13 cellular contexts compared by ENCODE assay signal in genomic region chr11:112318193-112318592, GRCh38. TPM values are rescaled to one million over a fixed set of nuclear protein-coding genes. Genes with fewer than 3 reads are reported as not detected.
DNase-seq lines count a peak whose midpoint lies in the region; ATAC-seq and TF ChIP-seq lines count a peak whose summit lies in the region.
"Had no signal": no experiment of that assay in that cellular context is flagged by ENCODE, and none has a peak within 500 bp of the region (broad histone marks: within the 10 kb centered on the region; RNA-seq: fewer than 3 reads in every experiment).

No MANE protein-coding gene starts in this region.

- H3K9me3 Mint-ChIP-seq in mesothelial cell of epicardium (no peaks in the 10 kb centered on the region), endothelial cell (ENCODE audit: unreplicated experiment) (no peaks in the 10 kb centered on the region)
- no peaks in the 10 kb centered on the region for H3K9me3 Mint-ChIP-seq in CD8-positive, alpha-beta T cell

- CTCF ChIA-PET in AG04450 (lab: Charles Lee): interaction anchor here (1.4 kb wide), 1 partner anchor 15 kb away, joined by 3 read pairs; no protein-coding TSS in a partner anchor
- CTCF ChIA-PET in CD8-positive, alpha-beta T cell (lab: Charles Lee): no interaction called here

- peaks cover 56% of the 10 kb centered on the region for H3K4me1 Mint-ChIP-seq in mesothelial cell of epicardium
- peaks cover 16% of the 10 kb centered on the region for H3K4me1 Mint-ChIP-seq in CD8-positive, alpha-beta T cell (ENCODE audit: low read depth)
- H3K4me1 Mint-ChIP-seq in endothelial cell (ENCODE audit: unreplicated experiment): no peaks in the 10 kb centered on the region

- H3K27ac ChIP-seq in AG04450 (ENCODE audit: low read depth, low read length): peak overlapping the region; percentile 77
- H3K27ac ChIP-seq in CD8-positive, alpha-beta T cell (ENCODE audit: low read depth, low read length): no peak overlapping the region
- H3K27ac ChIP-seq: WERI-Rb-1 had no signal

- no peak for ATAC-seq in CD8-positive, alpha-beta T cell
- no peak for ATAC-seq in HG02884 (IDR thresholded peaks at IDR 0.05; ENCODE audit: unreplicated experiment)

- H3K36me3 ChIP-seq in CD8-positive, alpha-beta T cell (ENCODE audit: insufficient read depth, low read length): no peaks in the 10 kb centered on the region
- H3K36me3 ChIP-seq: HAP-1, WERI-Rb-1 had no signal

- H3K4me3 ChIP-seq in AG04450 (ENCODE audit: low read depth, low read length): no peak overlapping the region
- no peak overlapping the region for H3K4me3 ChIP-seq in cardiac fibroblast (replicated peaks in 1 of 2; ENCODE audit: low read depth in 2 of 2, low read length in 2 of 2)
- no peak overlapping the region for H3K4me3 ChIP-seq in CD8-positive, alpha-beta T cell (ENCODE audit: low read depth, low read length)
- H3K4me3 ChIP-seq: HAP-1 had no signal

- DNase-seq in AG04450 (ENCODE audit: low read depth, low spot score) (peak; percentile 78), LoVo (ENCODE audit: low spot score) (peak; percentile 34), cardiac fibroblast (ENCODE audit: low read depth in 2 of 2) (peak; percentile 93 to 98), mesothelial cell of epicardium (ENCODE audit: low spot score in 2 of 2, unreplicated experiment in 2 of 2) (no peak), endothelial cell (ENCODE audit: low spot score) (no peak)
- no peak for DNase-seq in effector CD8-positive, alpha-beta T cell (lab: John Stamatoyannopoulos, UW)
- no peak for DNase-seq in CD8-positive, alpha-beta T cell
- DNase-seq: activated naive CD4-positive, alpha-beta T cell; NCI-H2227 treated with DMSO at 0.1 percent for 48 hours; WERI-Rb-1 had no signal

- H3K4me1 ChIP-seq in CD8-positive, alpha-beta T cell (ENCODE audit: insufficient read depth, low read length): peaks cover 8% of the 10 kb centered on the region
- H3K4me1 ChIP-seq: HAP-1 had no signal

- no peak for TF ChIP-seq CTCF in AG04450 (IDR thresholded peaks at IDR 0.05; ENCODE audit: low read depth, low read length)
- no peak for TF ChIP-seq CTCF in cardiac fibroblast (IDR thresholded peaks at IDR 0.05; ENCODE audit: low read depth, low read length)
- no peak for TF ChIP-seq CTCF in mesothelial cell of epicardium (IDR thresholded peaks at IDR 0.05; ENCODE audit: unreplicated experiment)
- no peak for TF ChIP-seq CTCF in CD8-positive, alpha-beta T cell (IDR thresholded peaks at IDR 0.05)
- no peak for TF ChIP-seq CTCF in endothelial cell (IDR thresholded peaks at IDR 0.05; ENCODE audit: unreplicated experiment)

- H3K36me3 Mint-ChIP-seq in mesothelial cell of epicardium (no peaks in the 10 kb centered on the region), endothelial cell (ENCODE audit: low read depth, unreplicated experiment) (peaks cover 7% of the 10 kb centered on the region)
- no peaks in the 10 kb centered on the region for H3K36me3 Mint-ChIP-seq in CD8-positive, alpha-beta T cell

- no peaks in the 10 kb centered on the region for H3K9me3 ChIP-seq in AG04450 (ENCODE audit: control insufficient read depth, insufficient read depth, low read length)
- H3K9me3 ChIP-seq in CD8-positive, alpha-beta T cell (ENCODE audit: low read length): no peaks in the 10 kb centered on the region
- H3K9me3 ChIP-seq: HAP-1 had no signal

- H3K27ac Mint-ChIP-seq in mesothelial cell of epicardium: peak overlapping the region; percentile 77
- H3K27ac Mint-ChIP-seq in CD8-positive, alpha-beta T cell: no peak overlapping the region
- no peak overlapping the region for H3K27ac Mint-ChIP-seq in endothelial cell (ENCODE audit: unreplicated experiment)

- H3K27me3 Mint-ChIP-seq in mesothelial cell of epicardium (ENCODE audit: low read depth): peaks cover 15% of the 10 kb centered on the region
- H3K27me3 Mint-ChIP-seq in CD8-positive, alpha-beta T cell (ENCODE audit: low read depth): no peaks in the 10 kb centered on the region
- peaks cover 2% of the 10 kb centered on the region for H3K27me3 Mint-ChIP-seq in endothelial cell (ENCODE audit: unreplicated experiment)

- H3K27me3 ChIP-seq in AG04450 (ENCODE audit: control insufficient read depth, insufficient read depth, low read length): no peaks in the 10 kb centered on the region
- H3K27me3 ChIP-seq in CD8-positive, alpha-beta T cell (ENCODE audit: insufficient read depth, low read length): no peaks in the 10 kb centered on the region

- POLR2A ChIA-PET in AG04450 (lab: Yijun Ruan, JAX): interaction anchor here (1.2 kb wide), 1 partner anchor 47 kb away, joined by 4 read pairs; no protein-coding TSS in a partner anchor
- POLR2A ChIA-PET in CD8-positive, alpha-beta T cell (lab: Charles Lee): no interaction called here

- no peak overlapping the region for H3K4me3 Mint-ChIP-seq in mesothelial cell of epicardium
- H3K4me3 Mint-ChIP-seq in CD8-positive, alpha-beta T cell: no peak overlapping the region
- no peak overlapping the region for H3K4me3 Mint-ChIP-seq in endothelial cell (ENCODE audit: unreplicated experiment)

- intact Hi-C loops in CD8-positive, alpha-beta T cell (cut with DNase I, micrococcal nuclease): no loop called here

RNA-seq across cellular contexts. Expression of gene PLET1, which starts 57.5 kb away (rescaled TPM):
- not detected in 2 replicates for polyA plus RNA-seq in AG04450 (2011; rRNA removed)
- polyA minus RNA-seq in AG04450 (2011; rRNA and poly(A)+ RNA removed): not detected in 2 replicates
- total RNA-seq in mesothelial cell of epicardium: not detected in 3 replicates
- total RNA-seq in CD8-positive, alpha-beta T cell: not detected
- not detected for total RNA-seq in endothelial cell (ENCODE audit: unreplicated experiment)
- polyA plus RNA-seq: esophagus had no signal

Comparison
In these comparisons a context has a peak if more than half of its experiments do, and no peak if none do; other contexts are left out.
1. DNase-seq: peak in AG04450 (single experiment), LoVo (single experiment) and cardiac fibroblast (2 of 2); none in mesothelial cell of epicardium (0 of 2), effector CD8-positive, alpha-beta T cell (single experiment), CD8-positive, alpha-beta T cell (0 of 7) and endothelial cell (single experiment).